ENCODE assay signal across 19 cellular contexts in genomic region chr12:95977764-95978305, GRCh38. TPM values are rescaled to one million over a fixed set of nuclear protein-coding genes. Genes with fewer than 3 reads are reported as not detected.
A peak's percentile ranks its signal among the peaks of the same experiment; 100 is the strongest.
DNase-seq lines count a peak whose midpoint lies in the region; ATAC-seq and TF ChIP-seq lines count a peak whose summit lies in the region.
"Had no signal": no experiment of that assay in that cellular context is flagged by ENCODE, and none has a peak within 500 bp of the region (broad histone marks: within the 10 kb centered on the region; RNA-seq: fewer than 3 reads in every experiment).

No MANE protein-coding gene starts in this region.

- no peaks in the 10 kb centered on the region for H3K79me1 ChIP-seq in H9 (ENCODE audit: insufficient read depth, low read depth, low read length, poor library complexity, severe bottlenecking)

- no peaks in the 10 kb centered on the region for H4K20me1 ChIP-seq in H9 (ENCODE audit: control insufficient read depth, insufficient read depth, insufficient read length)

- H3K36me3 Mint-ChIP-seq in H9 (ENCODE audit: insufficient read depth in 1 of 3, low read depth in 3 of 3): no peaks in the 10 kb centered on the region; a peak in 1 of 7 replicates
- H3K36me3 Mint-ChIP-seq in type B pancreatic cell: peaks cover 4% of the 10 kb centered on the region
- no peaks in the 10 kb centered on the region for H3K36me3 Mint-ChIP-seq in activated CD4-positive, alpha-beta T cell treated with anti-CD3 and anti-CD28 coated beads for 36 hours (ENCODE audit: low read depth)
- H3K36me3 Mint-ChIP-seq: CD4-positive, alpha-beta memory T cell had no signal

- no peaks in the 10 kb centered on the region for H3K36me3 ChIP-seq in right atrium auricular region

- peak; percentile 28 for DNase-seq in right atrium auricular region (ENCODE audit: low spot score)
- no peak for DNase-seq in Right ventricle myocardium superior
- DNase-seq in H9: no peak
- peak; percentile 45 for DNase-seq in left kidney (ENCODE audit: low read depth, low spot score)
- DNase-seq in type B pancreatic cell (ENCODE audit: extremely low spot score, unreplicated experiment): peak; percentile 22
- no peak for DNase-seq in activated CD4-positive, alpha-beta T cell treated with anti-CD3 and anti-CD28 coated beads for 36 hours
- no peak for DNase-seq in GM03348 (ENCODE audit: low spot score)
- DNase-seq: C1 segment of cervical spinal cord; Caco-2; CD4-positive, alpha-beta memory T cell; DMS 273 treated with DMSO at 0.1 percent for 48 hours; DND-41; GM23248; H7 had no signal

- no peak overlapping the region for H3K4ac ChIP-seq in H9 (ENCODE audit: low read depth, low read length)

- TF ChIP-seq CTCF in right atrium auricular region (IDR thresholded peaks at IDR 0.05) (no peak), H9 (conservative IDR thresholded peaks at IDR 0.05) (no peak), type B pancreatic cell (conservative IDR thresholded peaks at IDR 0.05) (no peak)

- H3K23ac ChIP-seq in H9 (ENCODE audit: insufficient read length, low read depth, low read length): no peak overlapping the region

- no peak overlapping the region for H3K56ac ChIP-seq in H9 (ENCODE audit: insufficient read length, low read depth, low read length)

- H3K27me3 Mint-ChIP-seq in H9 (ENCODE audit: low read depth): no peaks in the 10 kb centered on the region; the same call in none of the 2 replicates
- no peaks in the 10 kb centered on the region for H3K27me3 Mint-ChIP-seq in type B pancreatic cell
- H3K27me3 Mint-ChIP-seq in activated CD4-positive, alpha-beta T cell treated with anti-CD3 and anti-CD28 coated beads for 36 hours: no peaks in the 10 kb centered on the region
- H3K27me3 Mint-ChIP-seq: CD4-positive, alpha-beta memory T cell had no signal

- H3K4me2 ChIP-seq in H9 (ENCODE audit: insufficient read depth, insufficient read length, low read length): no peak overlapping the region

- CTCF ChIA-PET in activated CD4-positive, alpha-beta T cell treated with anti-CD3 and anti-CD28 coated beads for 36 hours (lab: Charles Lee): interaction anchor here (3.0 kb wide), 1 partner anchor 21 kb away, joined by 10 read pairs; no protein-coding TSS in a partner anchor

- H2BK5ac ChIP-seq in H9 (ENCODE audit: insufficient read length, low read length): no peak overlapping the region

- H3K9me3 Mint-ChIP-seq in H9 (no peaks in the 10 kb centered on the region), type B pancreatic cell (no peaks in the 10 kb centered on the region)
- H3K9me3 Mint-ChIP-seq in activated CD4-positive, alpha-beta T cell treated with anti-CD3 and anti-CD28 coated beads for 36 hours (ENCODE audit: low read depth): no peaks in the 10 kb centered on the region
- H3K9me3 Mint-ChIP-seq: CD4-positive, alpha-beta memory T cell had no signal

- POLR2A ChIA-PET in activated CD4-positive, alpha-beta T cell treated with anti-CD3 and anti-CD28 coated beads for 36 hours (lab: Charles Lee): interaction anchor here (0.6 kb wide), 1 partner anchor 218 kb away, joined by 6 read pairs; no protein-coding TSS in a partner anchor

- H2BK12ac ChIP-seq in H9 (ENCODE audit: insufficient read length, low read depth, low read length): no peak overlapping the region

- H3K4me1 Mint-ChIP-seq in H9: peaks cover 9 to 18% of the 10 kb centered on the region in 2 experiments
- H3K4me1 Mint-ChIP-seq in type B pancreatic cell (ENCODE audit: unreplicated experiment): peaks cover 11% of the 10 kb centered on the region
- H3K4me1 Mint-ChIP-seq in activated CD4-positive, alpha-beta T cell treated with anti-CD3 and anti-CD28 coated beads for 36 hours: no peaks in the 10 kb centered on the region
- H3K4me1 Mint-ChIP-seq: CD4-positive, alpha-beta memory T cell had no signal

- H2AK5ac ChIP-seq in H9 (ENCODE audit: insufficient read length, low read length): no peak overlapping the region

- WGBS in H9 (ENCODE audit: extremely low coverage, insufficient read length, low lambda C conversion rate): no CpG with 5 or more reads among the region's 11 CpGs

- ATAC-seq in Right ventricle myocardium superior (ENCODE audit: poor library complexity): no peak
- ATAC-seq in activated CD4-positive, alpha-beta T cell treated with anti-CD3 and anti-CD28 coated beads for 36 hours: no peak
- no peak for ATAC-seq in HG03097 (IDR thresholded peaks at IDR 0.05; ENCODE audit: low FRiP score, unreplicated experiment)
- ATAC-seq: GM12878, HCT116 had no signal

- no peak overlapping the region for H4K91ac ChIP-seq in H9 (ENCODE audit: insufficient read length, low read depth, low read length)

- no peak overlapping the region for H3K4me3 ChIP-seq in right atrium auricular region
- H3K4me3 ChIP-seq: GM12878, GM23248 had no signal

- no peak overlapping the region for H2BK120ac ChIP-seq in H9 (ENCODE audit: low read depth, low read length, poor library complexity, severe bottlenecking)

- H3K27ac Mint-ChIP-seq in H9 (0 out of 7 replicates have a peak overlapping the region, but pooled peaks of 1 of the 3 experiments have one; percentile 52), type B pancreatic cell (no peak overlapping the region)
- H3K27ac Mint-ChIP-seq in activated CD4-positive, alpha-beta T cell treated with anti-CD3 and anti-CD28 coated beads for 36 hours: no peak overlapping the region

- H3K27ac ChIP-seq in right atrium auricular region: no peak overlapping the region
- no peak overlapping the region for H3K27ac ChIP-seq in H9 (ENCODE audit: insufficient read length, low read depth, low read length)
- H3K27ac ChIP-seq: GM23248 had no signal

- intact Hi-C loops in Right ventricle myocardium superior (cut with DNase I): no loop called here
- intact Hi-C loops in activated CD4-positive, alpha-beta T cell treated with anti-CD3 and anti-CD28 coated beads for 36 hours (cut with DNase I, micrococcal nuclease): no loop called here

- no peak overlapping the region for H3K4me3 Mint-ChIP-seq in H9
- no peak overlapping the region for H3K4me3 Mint-ChIP-seq in type B pancreatic cell
- no peak overlapping the region for H3K4me3 Mint-ChIP-seq in activated CD4-positive, alpha-beta T cell treated with anti-CD3 and anti-CD28 coated beads for 36 hours
- H3K4me3 Mint-ChIP-seq: CD4-positive, alpha-beta memory T cell had no signal

- H4K8ac ChIP-seq in H9 (replicated peaks; ENCODE audit: insufficient read length, low read depth, low read length): no peak overlapping the region

- H3K4me1 ChIP-seq in right atrium auricular region: no peaks in the 10 kb centered on the region
- peaks cover 2% of the 10 kb centered on the region; the same call in 1 of the 2 replicates for H3K4me1 ChIP-seq in H9 (ENCODE audit: insufficient read depth, low read length)

- H4K5ac ChIP-seq in H9 (ENCODE audit: insufficient read length, low read depth, low read length): no peak overlapping the region

- no peaks in the 10 kb centered on the region for H3K23me2 ChIP-seq in H9 (ENCODE audit: insufficient read length, low read depth, low read length, poor library complexity, severe bottlenecking)

- no peak overlapping the region for H2BK20ac ChIP-seq in H9 (ENCODE audit: low read depth, low read length, poor library complexity, severe bottlenecking)

- H3K14ac ChIP-seq in H9 (ENCODE audit: insufficient read depth, low read length): no peak overlapping the region

- no peak overlapping the region for H3K18ac ChIP-seq in H9 (ENCODE audit: insufficient read length, low read depth, low read length)

- H3K9me3 ChIP-seq in right atrium auricular region (no peaks in the 10 kb centered on the region), H9 (ENCODE audit: control insufficient read depth, low read depth, low read length) (no peaks in the 10 kb centered on the region)
- H3K9me3 ChIP-seq: Caco-2 had no signal

- 0 out of 2 replicates have a peak overlapping the region, but pooled peaks have one; percentile 59 for H2BK15ac ChIP-seq in H9 (ENCODE audit: low read depth, low read length)

- no peaks in the 10 kb centered on the region for H3K27me3 ChIP-seq in right atrium auricular region
- H3K27me3 ChIP-seq in H9 (ENCODE audit: insufficient read depth, low read length): no peaks in the 10 kb centered on the region

- no peak overlapping the region for H2AFZ ChIP-seq in H9 (ENCODE audit: low read length)
- H2AFZ ChIP-seq: GM23248 had no signal

- no peaks in the 10 kb centered on the region for H3K79me2 ChIP-seq in H9 (ENCODE audit: insufficient read depth, low read length)

- H3K9ac ChIP-seq in H9 (ENCODE audit: extremely low read depth, insufficient read length, low read length): no peak overlapping the region
- H3K9ac ChIP-seq: GM23248 had no signal

- no peak overlapping the region for H3T11ph ChIP-seq in H9 (ENCODE audit: low read length)

RNA-seq across cellular contexts. Expression of gene HAL, which starts 18.3 kb away (rescaled TPM):
- under 1 TPM; 0.24 to 0.93 TPM for total RNA-seq in right atrium auricular region
- total RNA-seq in Right ventricle myocardium superior: 0.16 TPM
- total RNA-seq in H9 (2021): 0.11 and 0.35 TPM in 2 replicates
- 2.1 and 3.8 TPM in 2 replicates for total RNA-seq in type B pancreatic cell (ENCODE audit: low replicate concordance)
- total RNA-seq in activated CD4-positive, alpha-beta T cell treated with anti-CD3 and anti-CD28 coated beads for 36 hours: under 1 TPM; 0.25 to 0.40 TPM
- total RNA-seq: A172, GM23248 had no signal

RNA-seq across cellular contexts. Expression of gene AMDHD1, which starts 34.7 kb away (rescaled TPM):
- total RNA-seq in right atrium auricular region (1 to 10 TPM in 1 of 2 donors, under 1 TPM in 1; 0.63 to 1.3 TPM), Right ventricle myocardium superior (1.0 TPM), H9 (2021) (0.29 and 0.42 TPM in 2 replicates), type B pancreatic cell (ENCODE audit: low replicate concordance) (0.43 and 1.0 TPM in 2 replicates)
- total RNA-seq in activated CD4-positive, alpha-beta T cell treated with anti-CD3 and anti-CD28 coated beads for 36 hours: 1 to 10 TPM; 1.4 to 1.7 TPM
- total RNA-seq: H1 had no signal

RNA-seq across cellular contexts. Expression of gene CCDC38, which starts 35.4 kb away (rescaled TPM):
- total RNA-seq in right atrium auricular region (not detected), Right ventricle myocardium superior (0.08 TPM), H9 (2021) (not detected in 2 replicates), type B pancreatic cell (ENCODE audit: low replicate concordance) (0.29 TPM in 1 of 2 replicates, not detected in the other)
- total RNA-seq in activated CD4-positive, alpha-beta T cell treated with anti-CD3 and anti-CD28 coated beads for 36 hours: under 1 TPM in 1 of 2 experiments, not detected in 1; 0.21 TPM
- total RNA-seq: A172, Caco-2, GM12878, H1, H7 had no signal

RNA-seq across cellular contexts. Expression of gene LTA4H, which starts 57.6 kb away (rescaled TPM):
- 10 to 100 TPM; 42.3 to 45.5 TPM for total RNA-seq in right atrium auricular region
- 36.6 TPM for total RNA-seq in Right ventricle myocardium superior
- total RNA-seq in H9 (2021): 141 and 144 TPM in 2 replicates
- 68.1 and 117 TPM in 2 replicates for total RNA-seq in type B pancreatic cell (ENCODE audit: low replicate concordance)
- total RNA-seq in activated CD4-positive, alpha-beta T cell treated with anti-CD3 and anti-CD28 coated beads for 36 hours: 100 to 1,000 TPM; 138 to 147 TPM

Comparison
In these comparisons a context has a peak if more than half of its experiments do, and no peak if none do; other contexts are left out.
1. DNase-seq: peak in right atrium auricular region (single experiment), left kidney (single experiment) and type B pancreatic cell (single experiment); none in Right ventricle myocardium superior (single experiment), H9 (single experiment), activated CD4-positive, alpha-beta T cell treated with anti-CD3 and anti-CD28 coated beads for 36 hours (single experiment) and GM03348 (single experiment).